ENCODE assay signal across 1 cellular context in the genomic region with DNA sequence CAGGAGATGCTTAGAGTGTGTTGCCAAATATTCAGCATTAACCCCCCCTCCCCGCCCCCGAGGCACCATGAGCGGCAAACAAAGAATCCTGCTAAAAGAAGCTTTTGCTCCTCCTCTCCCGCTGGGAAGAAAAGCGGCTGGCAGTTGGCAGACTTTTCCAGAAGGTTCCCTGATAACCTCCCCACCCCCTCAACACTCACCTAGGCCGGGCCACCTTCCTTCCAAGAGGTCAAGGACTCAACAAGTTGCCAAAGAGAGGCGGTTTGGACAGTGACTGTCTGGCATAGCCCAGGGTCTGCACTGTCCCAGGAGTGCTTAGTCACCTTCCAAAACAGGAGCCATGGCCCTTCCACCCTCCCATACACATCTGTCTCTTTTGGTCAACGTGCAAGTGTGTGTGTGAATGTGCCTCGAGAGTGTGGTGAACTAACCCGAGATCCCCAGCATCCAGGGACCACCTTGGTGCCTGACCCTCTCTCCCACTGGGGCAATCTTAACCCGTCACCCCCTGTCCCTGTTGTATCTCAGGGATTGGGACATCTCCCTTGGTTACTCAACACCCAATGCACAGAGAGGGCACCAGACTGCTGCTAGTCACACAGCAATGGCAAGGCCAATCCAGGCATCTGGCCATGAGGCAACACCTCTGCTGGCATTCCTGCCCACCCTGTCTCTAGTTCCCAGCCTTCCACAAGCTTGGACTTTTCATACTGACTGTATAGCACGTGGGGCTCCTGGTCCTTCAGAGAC.
TF ChIP-seq lines count a peak whose summit lies in the region.

No MANE protein-coding gene starts in this region.

TF ChIP-seq in IMR-90, 13 proteins besides CTCF, POLR2A, EP300 and RAD21:
- TF ChIP-seq RCOR1 (IDR thresholded peaks at IDR 0.05; ENCODE audit: insufficient replicate concordance, low read length) (no peak), FOS (IDR thresholded peaks at IDR 0.05; ENCODE audit: low read depth, low read length) (no peak), BHLHE40 (IDR thresholded peaks at IDR 0.05; ENCODE audit: low read depth, low read length) (no peak), CEBPB (IDR thresholded peaks at IDR 0.05; ENCODE audit: low read depth, low read length) (0 out of 2 replicates have a peak, but pooled peaks have one; percentile 0)
